ENCODE assay signal across 21 cellular contexts in the genomic region with DNA sequence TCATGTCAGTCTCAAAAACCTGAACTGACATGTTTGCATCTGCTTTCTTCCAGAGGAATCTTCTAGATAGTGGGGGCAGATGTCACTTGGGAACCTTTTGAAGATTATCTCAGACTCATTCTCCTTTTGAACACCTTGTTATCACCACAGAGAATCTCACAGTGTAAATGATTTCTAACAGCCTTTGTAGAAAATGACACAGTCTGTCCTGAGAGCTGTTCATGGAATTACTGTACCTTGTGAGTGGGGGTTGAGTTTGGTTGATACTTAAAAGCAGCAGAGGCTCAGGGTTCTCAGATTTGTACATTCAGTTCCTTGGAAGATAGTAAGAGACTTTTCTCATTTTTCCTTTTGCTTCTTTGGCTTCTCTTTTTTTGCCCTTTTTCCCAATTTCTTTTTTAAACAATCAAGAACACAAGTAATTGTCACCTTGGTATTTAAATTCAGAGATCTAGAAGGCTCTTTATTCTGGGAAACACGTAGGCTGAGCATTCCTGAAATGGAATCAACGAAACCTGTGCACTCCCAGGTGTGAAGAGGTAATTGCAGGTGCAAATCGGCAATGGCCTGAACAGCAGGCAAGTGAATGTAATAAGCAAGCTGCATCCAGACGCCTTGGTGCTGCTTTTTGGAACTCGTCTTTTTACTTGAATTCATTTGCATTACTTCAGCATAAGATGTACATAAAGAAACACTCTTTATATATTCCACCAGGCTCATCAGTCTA.
DNase-seq lines count a peak whose midpoint lies in the region; ATAC-seq, FAIRE-seq and TF ChIP-seq lines count a peak whose summit lies in the region.
"Had no signal": no experiment of that assay in that cellular context is flagged by ENCODE, and none has a peak within 500 bp of the region (broad histone marks: within the 10 kb centered on the region; RNA-seq: fewer than 3 reads in every experiment).

No MANE protein-coding gene starts in this region.

- H3K9me3 ChIP-seq in esophagus muscularis mucosa, result no peaks in the 10 kb centered on the region
- no peaks in the 10 kb centered on the region for H3K9me3 ChIP-seq in sigmoid colon
- H3K9me3 ChIP-seq: BE2C, SJSA1 had no signal

- H3K4me1 ChIP-seq in esophagus muscularis mucosa (no peaks in the 10 kb centered on the region), sigmoid colon (peaks cover 0 to 11% (median 4%) of the 10 kb centered on the region in 4 donors)
- H3K4me1 ChIP-seq: BE2C, SJSA1 had no signal

- no peak for TF ChIP-seq CTCF in esophagus muscularis mucosa (IDR thresholded peaks at IDR 0.05)
- no peak for TF ChIP-seq CTCF in sigmoid colon (IDR thresholded peaks at IDR 0.05)

- H3K27ac ChIP-seq in esophagus muscularis mucosa (replicated peaks in 1 of 4) (no peak overlapping the region), sigmoid colon (no peak overlapping the region)
- H3K27ac ChIP-seq: GM23248, SJSA1 had no signal

- no peak for TF ChIP-seq EP300 in esophagus muscularis mucosa (IDR thresholded peaks at IDR 0.05)
- no peak for TF ChIP-seq EP300 in sigmoid colon (IDR thresholded peaks at IDR 0.05)

- DNase-seq in esophagus muscularis mucosa (ENCODE audit: extremely low spot score), result peak; percentile 31
- DNase-seq in frontal cortex (ENCODE audit: low spot score in 2 of 2), result no peak
- DNase-seq in globus pallidus (ENCODE audit: low spot score), result no peak
- no peak for DNase-seq in sigmoid colon
- no peak for DNase-seq in NAMALWA (ENCODE audit: low spot score)
- DNase-seq: BE2C, EL, GF-D8, GM23248, H9, HFFc6, MM.1S, NCI-H1105, NCI-H146, NCI-H2029, NCI-H446 treated with DMSO at 0.1 percent for 48 hours, NCI-H526 treated with DMSO at 0.1 percent for 48 hours had no signal

- TF ChIP-seq POLR2A in esophagus muscularis mucosa (IDR thresholded peaks at IDR 0.05; ENCODE audit: low read depth), result no peak
- no peak for TF ChIP-seq POLR2A in sigmoid colon (IDR thresholded peaks at IDR 0.05)

- 73% methylated on average over 5 of the region's 5 CpGs for WGBS in esophagus muscularis mucosa
- WGBS in sigmoid colon, 2 donors, result 52 to 76% methylated on average over 5 of the region's 5 CpGs

- ATAC-seq in HG02610 (IDR thresholded peaks at IDR 0.05; ENCODE audit: unreplicated experiment) (peak; percentile 58), HG02885 (IDR thresholded peaks at IDR 0.05; ENCODE audit: poor library complexity, unreplicated experiment) (peak; percentile 59)
- ATAC-seq: Right ventricle myocardium inferior had no signal

- no peak overlapping the region for H3K4me3 ChIP-seq in esophagus muscularis mucosa
- no peak overlapping the region for H3K4me3 ChIP-seq in sigmoid colon
- H3K4me3 ChIP-seq: GM23248, SJSA1 had no signal

- no peaks in the 10 kb centered on the region for H3K27me3 ChIP-seq in esophagus muscularis mucosa
- no peaks in the 10 kb centered on the region for H3K27me3 ChIP-seq in sigmoid colon
- H3K27me3 ChIP-seq: BE2C had no signal

- intact Hi-C loops in esophagus muscularis mucosa (cut with DNase I), result no loop called here
- intact Hi-C loops in sigmoid colon (cut with DNase I), result no loop called here

- H3K36me3 ChIP-seq in esophagus muscularis mucosa (no peaks in the 10 kb centered on the region), sigmoid colon (no peaks in the 10 kb centered on the region)
- H3K36me3 ChIP-seq: BE2C, SJSA1 had no signal

- FAIRE-seq in frontal cortex (lab: Jason Lieb, UNC), result no peak
